ENCODE assay signal across 8 cellular contexts in the genomic region with DNA sequence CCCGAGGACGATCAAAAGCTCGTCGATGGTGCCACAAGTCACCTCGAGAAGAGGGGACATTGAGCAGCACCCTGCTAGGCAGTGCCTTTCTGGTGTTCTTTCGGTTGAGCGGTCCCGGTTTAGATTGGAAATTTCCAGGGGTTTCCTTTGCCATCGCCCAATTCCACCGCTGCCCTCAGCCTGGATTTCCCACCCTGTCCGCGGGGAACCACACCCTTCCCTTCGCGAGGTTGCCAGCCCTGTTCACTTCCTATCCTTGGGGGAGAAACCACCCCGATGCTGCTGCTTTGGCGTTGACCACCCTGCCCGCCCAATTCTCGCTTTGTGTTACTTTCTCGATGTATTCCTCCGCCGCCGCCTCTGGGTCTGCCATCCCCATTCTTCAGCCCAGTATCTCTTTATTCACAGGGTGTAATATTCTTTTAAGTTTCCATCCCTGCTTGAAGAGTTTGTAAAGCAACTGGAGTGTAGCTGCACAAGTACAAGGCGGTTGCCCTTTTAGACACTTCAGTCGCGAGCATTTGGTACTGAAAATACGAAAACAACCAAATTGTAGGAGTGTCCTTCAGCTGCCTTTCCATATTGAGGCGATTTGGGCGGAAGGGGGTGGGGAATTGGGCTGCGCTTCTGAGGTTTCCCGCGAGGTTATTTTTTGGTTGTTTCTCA. TPM values are rescaled to one million over a fixed set of nuclear protein-coding genes. Genes with fewer than 3 reads are reported as not detected.
DNase-seq lines count a peak whose midpoint lies in the region; ATAC-seq, FAIRE-seq and TF ChIP-seq lines count a peak whose summit lies in the region.

No MANE protein-coding gene starts in this region.

- peak overlapping the region; percentile 99 for H3K4me3 Mint-ChIP-seq in T-helper 1 cell treated with Interleukin-12 subunit alpha and Interleukin-12 subunit beta and Interleukin-4 antibody, amounts not matched to agents 30 μg/mL and 1 μg/mL, for 36 hours

- H4K20me1 ChIP-seq in K562 (replicated peaks; ENCODE audit: control insufficient read depth, insufficient read depth, low read length): peaks cover 38% of the 10 kb centered on the region

- DNase-seq in DMS114 treated with DMSO at 0.1 percent for 48 hours (lab: John Stamatoyannopoulos, UW; ENCODE audit: unreplicated experiment) (peak; percentile 57), LHCN-M2 (ENCODE audit: low read depth) (peak; percentile 52), K562 (ENCODE audit: extremely low read depth in 1 of 4, low spot score in 3 of 4) (peak; percentile 21 to 59 (median 29)), skeletal muscle cell (ENCODE audit: low read depth) (no peak), GM13977 (ENCODE audit: low spot score) (no peak)

- peak overlapping the region; percentile 100 for H3K4me2 ChIP-seq in K562 (ENCODE audit: insufficient read depth, low read length)

- no peak for TF ChIP-seq CTCF in K562 (IDR thresholded peaks at IDR 0.05 in 2 of 3, conservative IDR thresholded peaks at IDR 0.05 in 1 of 3; ENCODE audit: insufficient read depth in 2 of 3, low read depth in 1 of 3, low read length in 3 of 3)
- TF ChIP-seq CTCF in GM13977 (IDR thresholded peaks at IDR 0.05; ENCODE audit: extremely low read depth, insufficient read depth, missing control alignments): no peak

- WGBS in K562 (ENCODE audit: insufficient coverage, low coverage, missing lambda C conversion rate): under 1% methylated on average over 27 of the region's 31 CpGs

- peak; percentile 54 for FAIRE-seq in K562 (lab: Jason Lieb, UNC)

- peak overlapping the region; percentile 97 for H3K27ac ChIP-seq in K562 (ENCODE audit: extremely low read depth, low read depth, low read length)
- H3K27ac ChIP-seq in iPS-18a (ENCODE audit: low read length): peak overlapping the region; percentile 82

- peaks cover 26% of the 10 kb centered on the region for H3K4me1 Mint-ChIP-seq in T-helper 1 cell treated with Interleukin-12 subunit alpha and Interleukin-12 subunit beta and Interleukin-4 antibody, amounts not matched to agents 30 μg/mL and 1 μg/mL, for 36 hours (ENCODE audit: low read depth)

- peaks cover 67% of the 10 kb centered on the region for H3K79me2 ChIP-seq in K562 (ENCODE audit: control insufficient read depth, insufficient read depth, low read length)

- H3K36me3 Mint-ChIP-seq in T-helper 1 cell treated with Interleukin-12 subunit alpha and Interleukin-12 subunit beta and Interleukin-4 antibody, amounts not matched to agents 30 μg/mL and 1 μg/mL, for 36 hours (ENCODE audit: low read depth): peaks cover 28% of the 10 kb centered on the region

- peaks cover 5% of the 10 kb centered on the region for H3K9me3 Mint-ChIP-seq in T-helper 1 cell treated with Interleukin-12 subunit alpha and Interleukin-12 subunit beta and Interleukin-4 antibody, amounts not matched to agents 30 μg/mL and 1 μg/mL, for 36 hours

- H3K36me3 ChIP-seq in K562 (ENCODE audit: control insufficient read depth, insufficient read depth, low read length) (peaks cover 28% of the 10 kb centered on the region), iPS-18a (ENCODE audit: control insufficient read depth, low read depth, low read length) (peaks cover 6% of the 10 kb centered on the region)

- H3K27ac Mint-ChIP-seq in T-helper 1 cell treated with Interleukin-12 subunit alpha and Interleukin-12 subunit beta and Interleukin-4 antibody, amounts not matched to agents 30 μg/mL and 1 μg/mL, for 36 hours: peak overlapping the region; percentile 99

- peak overlapping the region; percentile 95 for H3K4me3 ChIP-seq in K562
- H3K4me3 ChIP-seq in iPS-18a (ENCODE audit: low read length): peak overlapping the region; percentile 86
- H3K4me3 ChIP-seq in skeletal muscle cell (ENCODE audit: low read depth, low read length): peak overlapping the region; percentile 85

- BruUV-seq in K562 (replicated peaks; lab: Mats Ljungman, UMichigan): no TSS peak

- no peak for TF ChIP-seq POLR2A in K562 (conservative IDR thresholded peaks at IDR 0.05)

- H2AFZ ChIP-seq in K562 (ENCODE audit: low read depth, low read length): peak overlapping the region; percentile 88

- intact Hi-C loops in K562 (cut with micrococcal nuclease): loop anchor here (5.0 kb wide), 1 partner anchor 82 kb away; no protein-coding TSS in a partner anchor

- ATAC-seq in K562 (peak; percentile 53), GM21825 (IDR thresholded peaks at IDR 0.05; ENCODE audit: unreplicated experiment) (no peak)

- H3K27me3 Mint-ChIP-seq in T-helper 1 cell treated with Interleukin-12 subunit alpha and Interleukin-12 subunit beta and Interleukin-4 antibody, amounts not matched to agents 30 μg/mL and 1 μg/mL, for 36 hours (ENCODE audit: low read depth): no peaks in the 10 kb centered on the region

- H3K9me3 ChIP-seq in K562 (replicated peaks; ENCODE audit: control insufficient read depth, insufficient read depth, low read depth, low read length) (peaks cover 2% of the 10 kb centered on the region; the same call in 1 of the 2 replicates), iPS-18a (ENCODE audit: control insufficient read depth, low read depth, low read length) (peaks cover 4% of the 10 kb centered on the region)

- H3K27me3 ChIP-seq in K562 (ENCODE audit: control insufficient read depth in 2 of 2, insufficient read depth in 2 of 2, low read length in 2 of 2) (no peaks in the 10 kb centered on the region), iPS-18a (ENCODE audit: control insufficient read depth, insufficient read depth, low read length) (no peaks in the 10 kb centered on the region)

- POLR2A ChIA-PET in K562 (lab: Yijun Ruan, JAX): interaction anchor here (0.5 to 5.3 kb wide), 12 partner anchors 9 to 328 kb away, joined by 3 to 52 read pairs (median 4); no protein-coding TSS in a partner anchor

- CTCF ChIA-PET in K562 (lab: Yijun Ruan, JAX; ENCODE audit: low intra/inter-chr PET ratio): no interaction called here

- no peaks in the 10 kb centered on the region for H3K9me1 ChIP-seq in K562 (ENCODE audit: control insufficient read depth, insufficient read depth, low read length)

- peak overlapping the region; percentile 98 to 99 for H3K9ac ChIP-seq in K562 (ENCODE audit: insufficient read depth in 1 of 2, low read depth in 2 of 2, low read length in 2 of 2)
- H3K9ac ChIP-seq in iPS-18a (ENCODE audit: low read length): peak overlapping the region; percentile 92

- in situ Hi-C loops in K562 (cut with MboI) (no loop called here), GM13977 (cut with MboI; ENCODE audit: low pct_unique_long_range_greater_than_20kb, low sequenced_read_pairs, unreplicated experiment) (no loop called here)

- peaks cover 0 to 17% of the 10 kb centered on the region in 2 experiments; a peak in 3 of 5 replicates for H3K4me1 ChIP-seq in K562 (replicated peaks in 1 of 2; ENCODE audit: control insufficient read depth in 2 of 2, insufficient read depth in 2 of 2, low read length in 2 of 2)
- H3K4me1 ChIP-seq in iPS-18a (ENCODE audit: control insufficient read depth, low read depth, low read length): no peaks in the 10 kb centered on the region

- no peak for TF ChIP-seq RAD21 in K562 (CRISPR knock-in tag; conservative IDR thresholded peaks at IDR 0.05 in 1 of 2, IDR thresholded peaks at IDR 0.05 in 1 of 2)

- no peak for TF ChIP-seq EP300 in K562 (IDR thresholded peaks at IDR 0.05; ENCODE audit: low read length)

TF ChIP-seq in K562, 482 proteins besides CTCF, POLR2A, EP300 and RAD21 (continues in another document):
- TF ChIP-seq CEBPG (CRISPR knock-in tag; IDR thresholded peaks at IDR 0.05) (no peak; the same call in 1 of the 2 replicates), CEBPG (tag; conservative IDR thresholded peaks at IDR 0.05 in 1 of 2, IDR thresholded peaks at IDR 0.05 in 1 of 2) (0 out of 4 replicates have a peak, but pooled peaks of 1 of the 2 experiments have one; percentile 3), KDM5B (IDR thresholded peaks at IDR 0.05; ENCODE audit: insufficient replicate concordance, low read depth, low read length) (peak; percentile 56)

RNA-seq across cellular contexts. Expression of gene OGT, which starts 1.1 kb away (rescaled TPM):
- 48.3 and 55.3 TPM in 2 replicates for total RNA-seq in LHCN-M2 (2014; rRNA removed)
- 15.5 TPM for polyA plus RNA-seq in LHCN-M2 (2012)
- 1,185 and 1,554 TPM in 2 replicates for total RNA-seq in K562 (2011; cell fraction: chromatin; rRNA removed; ENCODE audit: low replicate concordance)
- total RNA-seq in K562 (2011; cell fraction: nucleolus; rRNA removed): 474 and 611 TPM in 2 replicates
- 824 and 884 TPM in 2 replicates for total RNA-seq in K562 (2011; cell fraction: nucleoplasm; rRNA removed)
- 70.4 and 71.3 TPM in 2 replicates for total RNA-seq in K562 (2014; rRNA removed)
- 117 and 133 TPM in 2 replicates for total RNA-seq in K562 (2014; rRNA removed; fragmentation: Illumina TruSeq; extraction: Trizol)
- 91.0 and 97.3 TPM in 2 replicates for total RNA-seq in K562 (2015; rRNA removed; fragmentation: Illumina TruSeq; extraction: Trizol)
- 141 and 153 TPM in 2 replicates for total RNA-seq in K562 (2021)
- polyA plus RNA-seq in K562 (2011; rRNA removed): 347 and 456 TPM in 2 replicates
- 120 and 206 TPM in 2 replicates for polyA plus RNA-seq in K562 (2011; cell fraction: cytosol; rRNA removed)
- 2,701 and 3,076 TPM in 2 replicates for polyA plus RNA-seq in K562 (2011; cell fraction: nucleus; rRNA removed)
- 69.5 and 342 TPM in 2 replicates for polyA plus RNA-seq in K562 (2012)
- 109 and 121 TPM in 2 replicates for polyA plus RNA-seq in K562 (2014; fragmentation: Illumina TruSeq; extraction: Trizol)
- polyA plus RNA-seq in K562 (2014; fragmentation: Nextera tagmentation; extraction: Ambion mirVana): 10 to 100 TPM; 38.9 to 52.6 TPM
- polyA plus RNA-seq in K562 (2014; rRNA removed): 170 and 211 TPM in 2 replicates
- polyA minus RNA-seq in K562 (2011; rRNA and poly(A)+ RNA removed): 304 and 422 TPM in 2 replicates
- polyA minus RNA-seq in K562 (2011; cell fraction: cytosol; rRNA and poly(A)+ RNA removed): 67.6 and 73.0 TPM in 2 replicates
- polyA minus RNA-seq in K562 (2011; cell fraction: nucleus; rRNA and poly(A)+ RNA removed): 450 and 778 TPM in 2 replicates

RNA-seq across cellular contexts. Expression of gene GCNA, which starts 44.3 kb away (rescaled TPM):
- 2.1 and 2.2 TPM in 2 replicates for total RNA-seq in LHCN-M2 (2014; rRNA removed)
- 0.44 TPM for polyA plus RNA-seq in LHCN-M2 (2012)
- 2.2 and 4.0 TPM in 2 replicates for total RNA-seq in K562 (2011; cell fraction: chromatin; rRNA removed; ENCODE audit: low replicate concordance)
- 0.67 and 1.8 TPM in 2 replicates for total RNA-seq in K562 (2011; cell fraction: nucleolus; rRNA removed)
- 1.1 and 1.8 TPM in 2 replicates for total RNA-seq in K562 (2011; cell fraction: nucleoplasm; rRNA removed)
- total RNA-seq in K562 (2014; rRNA removed): 0.45 and 0.86 TPM in 2 replicates
- 0.77 and 0.87 TPM in 2 replicates for total RNA-seq in K562 (2014; rRNA removed; fragmentation: Illumina TruSeq; extraction: Trizol)
- 1.2 and 1.4 TPM in 2 replicates for total RNA-seq in K562 (2015; rRNA removed; fragmentation: Illumina TruSeq; extraction: Trizol)
- total RNA-seq in K562 (2021): 0.47 and 0.58 TPM in 2 replicates
- polyA plus RNA-seq in K562 (2011; rRNA removed): 0.85 and 1.3 TPM in 2 replicates
- polyA plus RNA-seq in K562 (2011; cell fraction: cytosol; rRNA removed): 0.15 and 0.66 TPM in 2 replicates
- 2.3 and 6.8 TPM in 2 replicates for polyA plus RNA-seq in K562 (2011; cell fraction: nucleus; rRNA removed)
- polyA plus RNA-seq in K562 (2012): 0.49 and 2.3 TPM in 2 replicates
- polyA plus RNA-seq in K562 (2014; fragmentation: Illumina TruSeq; extraction: Trizol): 0.42 and 1.1 TPM in 2 replicates
- polyA plus RNA-seq in K562 (2014; fragmentation: Nextera tagmentation; extraction: Ambion mirVana): under 1 TPM; 0.27 to 0.64 TPM
- 1.3 and 1.5 TPM in 2 replicates for polyA plus RNA-seq in K562 (2014; rRNA removed)
- 0.56 and 1.6 TPM in 2 replicates for polyA minus RNA-seq in K562 (2011; rRNA and poly(A)+ RNA removed)
- not detected in 2 replicates for polyA minus RNA-seq in K562 (2011; cell fraction: cytosol; rRNA and poly(A)+ RNA removed)
- polyA minus RNA-seq in K562 (2011; cell fraction: nucleus; rRNA and poly(A)+ RNA removed): 0.67 and 2.2 TPM in 2 replicates

Comparison
In these comparisons a context has a peak if more than half of its experiments do, and no peak if none do; other contexts are left out.
1. DNase-seq: peak in DMS114 treated with DMSO at 0.1 percent for 48 hours (single experiment), LHCN-M2 (single experiment) and K562 (4 of 4); none in skeletal muscle cell (single experiment) and GM13977 (single experiment).
2. Peak in every context shown above with its lines, with median percentiles within 50 percentile points of each other: H3K4me3 ChIP-seq.